In genomic region chr5:112703866-112704820, GRCh38 we compare ENCODE assay signal across 12 cellular contexts. TPM values are rescaled to one million over a fixed set of nuclear protein-coding genes. Genes with fewer than 3 reads are reported as not detected.
DNase-seq lines count a peak whose midpoint lies in the region; ATAC-seq and TF ChIP-seq lines count a peak whose summit lies in the region.
"Had no signal": no experiment of that assay in that cellular context is flagged by ENCODE, and none has a peak within 500 bp of the region (broad histone marks: within the 10 kb centered on the region; RNA-seq: fewer than 3 reads in every experiment).

No MANE protein-coding gene starts in this region.

- no peak overlapping the region for H3K4me3 ChIP-seq in choroid plexus epithelial cell (ENCODE audit: low read depth, low read length)
- H3K4me3 ChIP-seq: colonic mucosa had no signal

- peak in 55 of 76 experiments; percentile 4 to 75 (median 39) for DNase-seq in HUDEP-2 (lab: John Stamatoyannopoulos, UW; ENCODE audit: unreplicated experiment in 76 of 76)
- DNase-seq in NCI-H2227 treated with DMSO at 0.1 percent for 48 hours (lab: John Stamatoyannopoulos, UW): peak; percentile 36
- DNase-seq in choroid plexus epithelial cell (ENCODE audit: low read depth): peak; percentile 64
- no peak for DNase-seq in mesothelial cell of epicardium (ENCODE audit: low spot score in 2 of 2, unreplicated experiment in 2 of 2)
- DNase-seq in globus pallidus (ENCODE audit: low spot score): no peak
- DNase-seq in stimulated activated CD4-positive, alpha-beta T cell treated with anti-CD3 and anti-CD28 coated beads, Interleukin-4, amount 100 ng/mL, for 4 hours: no peak
- no peak for DNase-seq in activated T-cell treated with anti-CD3 and anti-CD28 coated beads for 4 hours
- no peak for DNase-seq in omental fat pad (ENCODE audit: low spot score)
- DNase-seq: colonic mucosa, COR-L47 had no signal

- H3K27me3 Mint-ChIP-seq in mesothelial cell of epicardium (ENCODE audit: low read depth): no peaks in the 10 kb centered on the region

- H3K4me1 Mint-ChIP-seq in mesothelial cell of epicardium: peaks cover 27% of the 10 kb centered on the region

- H3K4me3 Mint-ChIP-seq in mesothelial cell of epicardium: no peak overlapping the region
- H3K4me3 Mint-ChIP-seq: stimulated activated memory B cell treated with anti-CD40 and anti-IgM and Interleukin-4, amounts not matched to agents 10 μg/mL and 1 μg/mL and 100 μg/mL, for 72 hours had no signal

- TF ChIP-seq CTCF in choroid plexus epithelial cell (conservative IDR thresholded peaks at IDR 0.05; ENCODE audit: low read depth, low read length) (no peak), mesothelial cell of epicardium (IDR thresholded peaks at IDR 0.05; ENCODE audit: unreplicated experiment) (no peak), omental fat pad (IDR thresholded peaks at IDR 0.05) (no peak)

- peaks cover 3% of the 10 kb centered on the region for H3K9me3 Mint-ChIP-seq in mesothelial cell of epicardium
- H3K9me3 Mint-ChIP-seq: activated T-helper 2 cell treated with anti-CD3 and anti-CD28 coated beads, Interferon-gamma antibody, Interleukin-2, Interleukin-4, amounts not matched to agents 10 μg/mL and 5 μg/mL and 100 μg/mL, durations not matched to agents 14 hours and 24 hours and 36 hours; stimulated activated memory B cell treated with anti-CD40 and anti-IgM and Interleukin-4, amounts not matched to agents 10 μg/mL and 1 μg/mL and 100 μg/mL, for 72 hours had no signal

- peak overlapping the region; percentile 23 for H3K27ac Mint-ChIP-seq in mesothelial cell of epicardium
- H3K27ac Mint-ChIP-seq: activated T-helper 2 cell treated with anti-CD3 and anti-CD28 coated beads, Interferon-gamma antibody, Interleukin-2, Interleukin-4, amounts not matched to agents 10 μg/mL and 5 μg/mL and 100 μg/mL, durations not matched to agents 14 hours and 24 hours and 36 hours; stimulated activated memory B cell treated with anti-CD40 and anti-IgM and Interleukin-4, amounts not matched to agents 10 μg/mL and 1 μg/mL and 100 μg/mL, for 72 hours had no signal

- ATAC-seq in omental fat pad (ENCODE audit: low FRiP score): no peak
- ATAC-seq: stimulated activated memory B cell treated with anti-CD40 and anti-IgM and Interleukin-4, amounts not matched to agents 10 μg/mL and 1 μg/mL and 100 μg/mL, for 72 hours had no signal

- H3K36me3 Mint-ChIP-seq in mesothelial cell of epicardium: no peaks in the 10 kb centered on the region
- H3K36me3 Mint-ChIP-seq: stimulated activated memory B cell treated with anti-CD40 and anti-IgM and Interleukin-4, amounts not matched to agents 10 μg/mL and 1 μg/mL and 100 μg/mL, for 72 hours had no signal

RNA-seq across cellular contexts. Expression of gene APC, which starts 33.5 kb away (rescaled TPM):
- total RNA-seq in mesothelial cell of epicardium (53.7 to 56.3 TPM (median 54.6 TPM) in 3 replicates), omental fat pad (10 to 100 TPM; 33.9 to 78.5 (median 58.8) TPM)

Comparison
In these comparisons a context has a peak if more than half of its experiments do, and no peak if none do; other contexts are left out.
1. DNase-seq: peak in HUDEP-2 (55 of 76), NCI-H2227 treated with DMSO at 0.1 percent for 48 hours (single experiment) and choroid plexus epithelial cell (single experiment); none in mesothelial cell of epicardium (0 of 2), globus pallidus (single experiment), stimulated activated CD4-positive, alpha-beta T cell treated with anti-CD3 and anti-CD28 coated beads, Interleukin-4, amount 100 ng/mL, for 4 hours (0 of 2), activated T-cell treated with anti-CD3 and anti-CD28 coated beads for 4 hours (single experiment) and omental fat pad (single experiment).